15 cellular contexts compared by ENCODE assay signal in the genomic region with DNA sequence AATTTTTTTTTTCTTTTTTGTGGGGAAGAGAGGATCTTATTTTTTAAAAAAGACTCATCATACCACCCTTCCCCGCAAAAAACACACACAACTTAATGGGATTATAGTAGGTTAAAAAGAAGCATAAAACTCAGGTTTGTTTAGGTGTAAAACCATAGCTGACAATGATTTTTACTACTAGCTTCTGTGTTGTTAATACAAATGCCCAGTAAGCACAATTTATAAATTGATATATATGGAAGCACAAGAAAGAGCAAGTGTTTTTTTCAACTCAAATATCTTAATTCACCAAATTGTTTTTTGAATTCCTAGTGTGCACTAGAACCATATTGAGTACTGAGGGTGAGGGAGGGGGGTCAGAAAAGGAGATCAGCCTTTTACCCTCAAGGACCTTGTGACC.
"Had no signal": no experiment of that assay in that cellular context is flagged by ENCODE, and none has a peak within 500 bp of the region (broad histone marks: within the 10 kb centered on the region; RNA-seq: fewer than 3 reads in every experiment).

No MANE protein-coding gene starts in this region.

- FAIRE-seq: keratinocyte had no signal

- H3K9me3 ChIP-seq: body of pancreas, gastroesophageal sphincter, ovary, testis had no signal

- H3K4me3 ChIP-seq: body of pancreas, gastroesophageal sphincter, left ventricle myocardium inferior, ovary, testis had no signal

- H3K4me1 ChIP-seq: body of pancreas, gastroesophageal sphincter, left ventricle myocardium inferior, testis had no signal

- H3K4me1 Mint-ChIP-seq: neural crest cell had no signal

- H3K27ac ChIP-seq: body of pancreas, gastroesophageal sphincter, left ventricle myocardium inferior, ovary, testis had no signal

- H3K36me3 ChIP-seq: gastroesophageal sphincter, left ventricle myocardium inferior, ovary had no signal

- H3K27me3 ChIP-seq: body of pancreas, gastroesophageal sphincter, ovary, testis had no signal

- DNase-seq: activated CD4-positive, alpha-beta T cell treated with anti-CD3 and anti-CD28 coated beads for 1 hour; activated CD8-positive, alpha-beta memory T cell treated with anti-CD3 and anti-CD28 coated beads for 24 hours; activated gamma-delta T cell treated with Interleukin-2 at 50 U/mL for 16 hours; body of pancreas; effector memory CD4-positive, alpha-beta T cell; left ventricle myocardium inferior; mesenchymal stem cell; ovary; stimulated activated CD4-positive, alpha-beta T cell treated with anti-CD3 and anti-CD28 coated beads, Interleukin-2, amount 100 ng/mL, for 48 hours; stimulated activated naive CD8-positive, alpha-beta T cell treated with anti-CD3 and anti-CD28 coated beads, Interleukin-15, Interleukin-2, amounts not matched to agents 100 U/mL and 50 U/mL, for 24 hours; T-helper 9 cell; testis had no signal

- ATAC-seq: body of pancreas; gastroesophageal sphincter; stimulated activated naive CD8-positive, alpha-beta T cell treated with anti-CD3 and anti-CD28 coated beads, Interleukin-15, Interleukin-2, amounts not matched to agents 100 U/mL and 50 U/mL, for 24 hours had no signal

- H3K4me3 Mint-ChIP-seq: neural crest cell had no signal
